In genomic region chr20:7980332-7981046, GRCh38 we compare ENCODE assay signal across 9 cellular contexts. TPM values are rescaled to one million over a fixed set of nuclear protein-coding genes. Genes with fewer than 3 reads are reported as not detected.
DNase-seq lines count a peak whose midpoint lies in the region; ATAC-seq and TF ChIP-seq lines count a peak whose summit lies in the region.
"Had no signal": no experiment of that assay in that cellular context is flagged by ENCODE, and none has a peak within 500 bp of the region (broad histone marks: within the 10 kb centered on the region; RNA-seq: fewer than 3 reads in every experiment).

No MANE protein-coding gene starts in this region.

- peaks cover 12% of the 10 kb centered on the region for H3K4me1 Mint-ChIP-seq in activated CD4-positive, alpha-beta memory T cell treated with anti-CD3 and anti-CD28 coated beads for 36 hours (ENCODE audit: low read depth)
- H3K4me1 Mint-ChIP-seq in glutamatergic neuron (ENCODE audit: low read depth, unreplicated experiment): peaks cover 10% of the 10 kb centered on the region

- no peaks in the 10 kb centered on the region for H3K9me3 ChIP-seq in sigmoid colon

- no peak for TF ChIP-seq EP300 in sigmoid colon (IDR thresholded peaks at IDR 0.05)

- no peak for TF ChIP-seq POLR2A in sigmoid colon (IDR thresholded peaks at IDR 0.05)

- DNase-seq in SHP77 (lab: John Stamatoyannopoulos, UW): peak; percentile 20 to 26
- no peak for DNase-seq in SHP77 treated with DMSO at 0.1 percent for 48 hours (lab: John Stamatoyannopoulos, UW)
- DNase-seq in Jurkat, Clone E6-1 (ENCODE audit: low read depth, low spot score): peak; percentile 42
- DNase-seq in activated CD4-positive, alpha-beta memory T cell treated with anti-CD3 and anti-CD28 coated beads for 36 hours: peak; percentile 44
- no peak for DNase-seq in glutamatergic neuron
- DNase-seq in sigmoid colon: no peak
- DNase-seq in T-helper 9 cell: no peak

- no peaks in the 10 kb centered on the region for H3K27me3 ChIP-seq in sigmoid colon

- no peaks in the 10 kb centered on the region for H3K4me1 ChIP-seq in sigmoid colon

- H3K4me3 Mint-ChIP-seq in activated CD4-positive, alpha-beta memory T cell treated with anti-CD3 and anti-CD28 coated beads for 36 hours: no peak overlapping the region
- no peak overlapping the region for H3K4me3 Mint-ChIP-seq in glutamatergic neuron (ENCODE audit: unreplicated experiment)

- H3K27me3 Mint-ChIP-seq in activated CD4-positive, alpha-beta memory T cell treated with anti-CD3 and anti-CD28 coated beads for 36 hours: no peaks in the 10 kb centered on the region
- H3K27me3 Mint-ChIP-seq in glutamatergic neuron (ENCODE audit: unreplicated experiment): no peaks in the 10 kb centered on the region

- no peak overlapping the region for H3K27ac ChIP-seq in sigmoid colon

- 71 to 73% methylated on average over 10 of the region's 10 CpGs for WGBS in sigmoid colon, 2 donors

- intact Hi-C loops in activated CD4-positive, alpha-beta memory T cell treated with anti-CD3 and anti-CD28 coated beads for 36 hours (cut with micrococcal nuclease): loop anchor here (1.0 kb wide), 1 partner anchor 38 kb away; no protein-coding TSS in a partner anchor
- intact Hi-C loops in sigmoid colon (cut with DNase I): loop anchor here (5.0 kb wide), 2 partner anchors 43 to 742 kb away; no protein-coding TSS in a partner anchor

- TF ChIP-seq CTCF in glutamatergic neuron (IDR thresholded peaks at IDR 0.05; ENCODE audit: partially characterized antibody, unreplicated experiment) (peak; percentile 52), sigmoid colon (IDR thresholded peaks at IDR 0.05) (peak; percentile 11 to 61 (median 28))

- peaks cover 5 to 50% (median 11%) of the 10 kb centered on the region in 4 donors for H3K36me3 ChIP-seq in sigmoid colon

- peaks cover 16% of the 10 kb centered on the region for H3K36me3 Mint-ChIP-seq in activated CD4-positive, alpha-beta memory T cell treated with anti-CD3 and anti-CD28 coated beads for 36 hours
- H3K36me3 Mint-ChIP-seq in glutamatergic neuron (ENCODE audit: unreplicated experiment): peaks cover 6% of the 10 kb centered on the region

- no peaks in the 10 kb centered on the region for H3K9me3 Mint-ChIP-seq in activated CD4-positive, alpha-beta memory T cell treated with anti-CD3 and anti-CD28 coated beads for 36 hours
- no peaks in the 10 kb centered on the region for H3K9me3 Mint-ChIP-seq in glutamatergic neuron (ENCODE audit: unreplicated experiment)

- peak; percentile 68 for ATAC-seq in GM21423 (IDR thresholded peaks at IDR 0.05; ENCODE audit: unreplicated experiment)

- H3K27ac Mint-ChIP-seq in activated CD4-positive, alpha-beta memory T cell treated with anti-CD3 and anti-CD28 coated beads for 36 hours: peak overlapping the region; percentile 43
- H3K27ac Mint-ChIP-seq in glutamatergic neuron (ENCODE audit: unreplicated experiment): no peak overlapping the region

- POLR2A ChIA-PET in activated CD4-positive, alpha-beta memory T cell treated with anti-CD3 and anti-CD28 coated beads for 36 hours (lab: Charles Lee): no interaction called here

- H3K4me3 ChIP-seq in Jurkat, Clone E6-1 (ENCODE audit: low read length): no peak overlapping the region
- no peak overlapping the region for H3K4me3 ChIP-seq in sigmoid colon

- CTCF ChIA-PET in activated CD4-positive, alpha-beta memory T cell treated with anti-CD3 and anti-CD28 coated beads for 36 hours (lab: Charles Lee): interaction anchor here (1.2 to 3.7 kb wide), 2 partner anchors 44 to 741 kb away, joined by 3 to 25 read pairs; no protein-coding TSS in a partner anchor

RNA-seq across cellular contexts. Expression of gene TMX4, which starts 39.1 kb away (rescaled TPM):
- polyA plus RNA-seq in Jurkat, Clone E6-1 (2012; ENCODE audit: insufficient read depth, insufficient read length): 6.9 TPM
- total RNA-seq in activated CD4-positive, alpha-beta memory T cell treated with anti-CD3 and anti-CD28 coated beads for 36 hours: 10 to 100 TPM; 33.2 to 35.9 TPM
- total RNA-seq in glutamatergic neuron (ENCODE audit: unreplicated experiment) (33.1 TPM), sigmoid colon (10 to 100 TPM; 63.4 to 93.8 (median 76.4) TPM)
- 10 to 100 TPM in 1 of 3 donors, 1 to 10 TPM in 2; 3.0 to 15.5 (median 5.4) TPM for polyA plus RNA-seq in sigmoid colon

RNA-seq across cellular contexts. Expression of gene HAO1, which starts 40.2 kb away (rescaled TPM):
- not detected for polyA plus RNA-seq in Jurkat, Clone E6-1 (2012; ENCODE audit: insufficient read depth, insufficient read length)
- not detected for total RNA-seq in activated CD4-positive, alpha-beta memory T cell treated with anti-CD3 and anti-CD28 coated beads for 36 hours
- total RNA-seq in glutamatergic neuron (ENCODE audit: unreplicated experiment) (not detected), sigmoid colon (not detected)
- polyA plus RNA-seq in sigmoid colon: not detected
- total RNA-seq: subcutaneous adipose tissue had no signal

Comparison
In these comparisons a context has a peak if more than half of its experiments do, and no peak if none do; other contexts are left out.
1. DNase-seq: peak in SHP77 (2 of 2), Jurkat, Clone E6-1 (single experiment) and activated CD4-positive, alpha-beta memory T cell treated with anti-CD3 and anti-CD28 coated beads for 36 hours (single experiment); none in SHP77 treated with DMSO at 0.1 percent for 48 hours (single experiment), glutamatergic neuron (single experiment), sigmoid colon (single experiment) and T-helper 9 cell (single experiment).